Comparison of ENCODE assay signal across 8 cellular contexts in genomic region chr15:75153084-75153483, GRCh38. TPM values are rescaled to one million over a fixed set of nuclear protein-coding genes. Genes with fewer than 3 reads are reported as not detected.
A peak's percentile ranks its signal among the peaks of the same experiment; 100 is the strongest.
DNase-seq lines count a peak whose midpoint lies in the region; ATAC-seq and TF ChIP-seq lines count a peak whose summit lies in the region.

No MANE protein-coding gene starts in this region.

- peak; percentile 25 to 41 for ATAC-seq in natural killer cell treated with Interleukin-12 subunit alpha and Interleukin-12 subunit beta and Interleukin-15 and Interleukin-18, amount 100 ng/mL, for 72 hours
- no peak for ATAC-seq in T-helper 17 cell

- H3K27me3 ChIP-seq in Loucy (ENCODE audit: insufficient read depth, low read length, poor library complexity, severe bottlenecking): no peaks in the 10 kb centered on the region

- H3K4me1 Mint-ChIP-seq in T-helper 1 cell treated with Interleukin-12 subunit alpha and Interleukin-12 subunit beta and Interleukin-4 antibody, amounts not matched to agents 30 μg/mL and 1 μg/mL, for 36 hours (ENCODE audit: low read depth): peaks cover 30% of the 10 kb centered on the region
- H3K4me1 Mint-ChIP-seq in activated naive CD8-positive, alpha-beta T cell treated with anti-CD3 and anti-CD28 coated beads for 36 hours: peaks cover 13% of the 10 kb centered on the region
- peaks cover 28 to 29% of the 10 kb centered on the region in 2 donors for H3K4me1 Mint-ChIP-seq in natural killer cell treated with Interleukin-12 subunit alpha and Interleukin-12 subunit beta and Interleukin-15 and Interleukin-18, amount 100 ng/mL, for 72 hours (ENCODE audit: low read depth in 2 of 2)
- peaks cover 7% of the 10 kb centered on the region for H3K4me1 Mint-ChIP-seq in T-helper 17 cell

- no peak overlapping the region for H3K4me3 Mint-ChIP-seq in T-helper 1 cell treated with Interleukin-12 subunit alpha and Interleukin-12 subunit beta and Interleukin-4 antibody, amounts not matched to agents 30 μg/mL and 1 μg/mL, for 36 hours
- no peak overlapping the region for H3K4me3 Mint-ChIP-seq in activated naive CD8-positive, alpha-beta T cell treated with anti-CD3 and anti-CD28 coated beads for 36 hours
- no peak overlapping the region for H3K4me3 Mint-ChIP-seq in natural killer cell treated with Interleukin-12 subunit alpha and Interleukin-12 subunit beta and Interleukin-15 and Interleukin-18, amount 100 ng/mL, for 72 hours
- H3K4me3 Mint-ChIP-seq in T-helper 17 cell: no peak overlapping the region

- no peaks in the 10 kb centered on the region for H3K9me2 ChIP-seq in Loucy (replicated peaks; ENCODE audit: low read depth, low read length)

- peaks cover 7% of the 10 kb centered on the region for H3K9me3 Mint-ChIP-seq in T-helper 1 cell treated with Interleukin-12 subunit alpha and Interleukin-12 subunit beta and Interleukin-4 antibody, amounts not matched to agents 30 μg/mL and 1 μg/mL, for 36 hours
- H3K9me3 Mint-ChIP-seq in activated naive CD8-positive, alpha-beta T cell treated with anti-CD3 and anti-CD28 coated beads for 36 hours: peaks cover 6% of the 10 kb centered on the region
- H3K9me3 Mint-ChIP-seq in natural killer cell treated with Interleukin-12 subunit alpha and Interleukin-12 subunit beta and Interleukin-15 and Interleukin-18, amount 100 ng/mL, for 72 hours: no peaks in the 10 kb centered on the region

- peaks cover 5% of the 10 kb centered on the region for H3K27me3 Mint-ChIP-seq in T-helper 1 cell treated with Interleukin-12 subunit alpha and Interleukin-12 subunit beta and Interleukin-4 antibody, amounts not matched to agents 30 μg/mL and 1 μg/mL, for 36 hours (ENCODE audit: low read depth)
- H3K27me3 Mint-ChIP-seq in activated naive CD8-positive, alpha-beta T cell treated with anti-CD3 and anti-CD28 coated beads for 36 hours: no peaks in the 10 kb centered on the region
- no peaks in the 10 kb centered on the region for H3K27me3 Mint-ChIP-seq in natural killer cell treated with Interleukin-12 subunit alpha and Interleukin-12 subunit beta and Interleukin-15 and Interleukin-18, amount 100 ng/mL, for 72 hours
- peaks cover 5% of the 10 kb centered on the region for H3K27me3 Mint-ChIP-seq in T-helper 17 cell

- H3K79me2 ChIP-seq in Loucy (ENCODE audit: insufficient read depth, low read length): no peaks in the 10 kb centered on the region

- DNase-seq in T-helper 1 cell (no peak), cerebellar nuclear complex (lab: John Stamatoyannopoulos, UW) (no peak), T-helper 17 cell (no peak)
- DNase-seq in activated naive CD8-positive, alpha-beta T cell treated with anti-CD3 and anti-CD28 coated beads for 36 hours: peak; percentile 24
- DNase-seq in natural killer cell treated with Interleukin-12 subunit alpha and Interleukin-12 subunit beta and Interleukin-15 and Interleukin-18, amount 100 ng/mL, for 72 hours (ENCODE audit: low spot score): no peak
- no peak for DNase-seq in activated CD8-positive, alpha-beta memory T cell treated with anti-CD3 and anti-CD28 coated beads for 24 hours

- peaks cover 48% of the 10 kb centered on the region for H3K4me1 ChIP-seq in Loucy (ENCODE audit: insufficient read depth, low read length, poor library complexity, severe bottlenecking)

- no peaks in the 10 kb centered on the region for H3K36me3 ChIP-seq in Loucy (ENCODE audit: insufficient read depth, low read length)

- H4K20me1 ChIP-seq in Loucy (ENCODE audit: insufficient read depth, low read length, poor library complexity, severe bottlenecking): no peaks in the 10 kb centered on the region

- peak overlapping the region; percentile 26 for H3K27ac Mint-ChIP-seq in T-helper 1 cell treated with Interleukin-12 subunit alpha and Interleukin-12 subunit beta and Interleukin-4 antibody, amounts not matched to agents 30 μg/mL and 1 μg/mL, for 36 hours
- no peak overlapping the region for H3K27ac Mint-ChIP-seq in activated naive CD8-positive, alpha-beta T cell treated with anti-CD3 and anti-CD28 coated beads for 36 hours
- no peak overlapping the region for H3K27ac Mint-ChIP-seq in natural killer cell treated with Interleukin-12 subunit alpha and Interleukin-12 subunit beta and Interleukin-15 and Interleukin-18, amount 100 ng/mL, for 72 hours
- H3K27ac Mint-ChIP-seq in T-helper 17 cell: no peak overlapping the region

- H3K36me3 Mint-ChIP-seq in T-helper 1 cell treated with Interleukin-12 subunit alpha and Interleukin-12 subunit beta and Interleukin-4 antibody, amounts not matched to agents 30 μg/mL and 1 μg/mL, for 36 hours (ENCODE audit: low read depth): peaks cover 5% of the 10 kb centered on the region
- no peaks in the 10 kb centered on the region for H3K36me3 Mint-ChIP-seq in activated naive CD8-positive, alpha-beta T cell treated with anti-CD3 and anti-CD28 coated beads for 36 hours
- no peaks in the 10 kb centered on the region for H3K36me3 Mint-ChIP-seq in natural killer cell treated with Interleukin-12 subunit alpha and Interleukin-12 subunit beta and Interleukin-15 and Interleukin-18, amount 100 ng/mL, for 72 hours
- no peaks in the 10 kb centered on the region for H3K36me3 Mint-ChIP-seq in T-helper 17 cell (ENCODE audit: low read depth)

- H3K4me3 ChIP-seq in Loucy (ENCODE audit: low read length, poor library complexity, severe bottlenecking): peak overlapping the region; percentile 62

- H2AFZ ChIP-seq in Loucy (ENCODE audit: low read length): peak overlapping the region; percentile 11; the same call in 1 of the 2 replicates

- H3K9me3 ChIP-seq in Loucy (ENCODE audit: insufficient read depth, low read depth, low read length): peaks cover 3% of the 10 kb centered on the region; the same call in 1 of the 2 replicates
- H3K9me3 ChIP-seq in T-helper 17 cell (ENCODE audit: control insufficient read depth, low read length, poor library complexity, severe bottlenecking): no peaks in the 10 kb centered on the region

- peak overlapping the region; percentile 68 for H3K9ac ChIP-seq in Loucy (ENCODE audit: low read depth, low read length, poor library complexity, severe bottlenecking)

- H3F3A ChIP-seq in Loucy (ENCODE audit: low read depth): no peaks in the 10 kb centered on the region

- peak overlapping the region; percentile 84 for H3K4me2 ChIP-seq in Loucy (ENCODE audit: low read depth, low read length, poor library complexity, severe bottlenecking)

- TF ChIP-seq CTCF in Loucy (conservative IDR thresholded peaks at IDR 0.05; ENCODE audit: low read length): no peak

RNA-seq across cellular contexts. Expression of gene C15orf39, which starts 48.6 kb away (rescaled TPM):
- total RNA-seq in activated naive CD8-positive, alpha-beta T cell treated with anti-CD3 and anti-CD28 coated beads for 36 hours: 10 to 100 TPM; 34.3 to 35.7 TPM
- 10 to 100 TPM; 26.8 to 30.3 TPM for total RNA-seq in natural killer cell treated with Interleukin-12 subunit alpha and Interleukin-12 subunit beta and Interleukin-15 and Interleukin-18, amount 100 ng/mL, for 72 hours
- total RNA-seq in T-helper 17 cell: 10 to 100 TPM; 30.7 to 45.6 TPM
